Comparison of ENCODE assay signal across 39 cellular contexts in the genomic region with DNA sequence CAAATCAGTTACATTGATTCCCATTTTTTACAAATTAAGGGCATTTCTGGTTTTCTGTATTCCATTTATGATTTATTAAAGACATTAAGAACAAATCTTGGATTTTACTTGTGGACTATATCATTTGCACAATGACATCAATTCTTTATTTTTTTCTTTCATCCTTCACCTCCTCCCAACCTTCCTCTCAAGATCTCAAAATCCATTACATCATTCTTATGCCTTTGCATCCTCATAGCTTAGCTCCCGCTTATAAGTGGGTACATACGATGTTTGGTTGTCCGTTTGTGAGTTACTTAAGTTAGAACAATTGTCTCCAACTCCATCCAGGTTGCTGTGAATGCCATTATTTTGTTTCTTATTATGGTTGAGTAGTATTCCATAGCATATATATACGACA.
"Had no signal": no experiment of that assay in that cellular context is flagged by ENCODE, and none has a peak within 500 bp of the region (broad histone marks: within the 10 kb centered on the region; RNA-seq: fewer than 3 reads in every experiment).

No MANE protein-coding gene starts in this region.

- DNase-seq: activated effector memory CD4-positive, alpha-beta T cell treated with anti-CD3 and anti-CD28 coated beads, Interleukin-2, amount 50 U/mL, for 16 hours; activated effector memory CD4-positive, alpha-beta T cell treated with Interleukin-2 at 50 U/mL for 16 hours; activated gamma-delta T cell; activated gamma-delta T cell treated with Interleukin-2 at 50 U/mL for 16 hours; activated naive CD4-positive, alpha-beta T cell; activated naive CD4-positive, alpha-beta T cell treated with anti-CD3 and anti-CD28 coated beads for 36 hours; activated naive CD4-positive, alpha-beta T cell treated with anti-CD3 and anti-CD28 coated beads, Interleukin-2, amount 10 ng/mL, durations not matched to agents 7 days and 5 days; activated naive CD4-positive, alpha-beta T cell treated with anti-CD3 and anti-CD28 coated beads, Interleukin-2, amount 50 U/mL, for 16 hours; activated naive CD4-positive, alpha-beta T cell treated with Interleukin-2 at 50 U/mL for 16 hours; activated naive CD8-positive, alpha-beta T cell treated with anti-CD3 and anti-CD28 coated beads for 36 hours; activated naive CD8-positive, alpha-beta T cell treated with anti-CD3 and anti-CD28 coated beads, Interleukin-2, amount 10 ng/mL, durations not matched to agents 7 days and 5 days; activated naive CD8-positive, alpha-beta T cell treated with anti-CD3 and anti-CD28 coated beads, Interleukin-2, amount 50 U/mL, for 24 hours; activated T-cell treated with anti-CD3 and anti-CD28 coated beads, Interleukin-2, amount 50 U/mL, for 24 hours; activated T-cell treated with anti-CD3 and anti-CD28 coated beads, Interleukin-2, amount 50 U/mL, for 4 hours; activated T-cell treated with anti-CD3 and anti-CD28 coated beads, Interleukin-2, amount 50 U/mL, for 48 hours; activated T-cell treated with anti-CD3 and anti-CD28 coated beads, Interleukin-2, amount 50 U/mL, for 72 hours; adrenal gland; amniotic stem cell; amygdala; anterior cingulate cortex; aorta; body of pancreas; brain microvascular endothelial cell; caudate nucleus; central memory CD4-positive, alpha-beta T cell; cerebellar nuclear complex had no signal

- H3K36me3 ChIP-seq: adrenal gland, ascending aorta, brain microvascular endothelial cell, breast epithelium, cardiac muscle cell had no signal

- H3K4me3 ChIP-seq: adrenal gland, ascending aorta, body of pancreas, breast epithelium, cardiac muscle cell had no signal

- H3K27me3 Mint-ChIP-seq: activated naive CD4-positive, alpha-beta T cell treated with anti-CD3 and anti-CD28 coated beads, Interleukin-2, amount 10 ng/mL, durations not matched to agents 7 days and 5 days; activated naive CD4-positive, alpha-beta T cell treated with anti-CD3 and anti-CD28 coated beads, Interleukin-2, amount 50 U/mL, for 24 hours; activated naive CD8-positive, alpha-beta T cell; activated naive CD8-positive, alpha-beta T cell treated with anti-CD3 and anti-CD28 coated beads for 36 hours; activated naive CD8-positive, alpha-beta T cell treated with anti-CD3 and anti-CD28 coated beads, Interleukin-2, amount 10 ng/mL, durations not matched to agents 7 days and 5 days; activated naive CD8-positive, alpha-beta T cell treated with anti-CD3 and anti-CD28 coated beads, Interleukin-2, amount 50 U/mL, for 24 hours; activated T-cell treated with anti-CD3 and anti-CD28 coated beads, Interleukin-2, amount 50 U/mL, for 24 hours; activated T-helper 17 cell treated with anti-CD3 and anti-CD28 coated beads, Interleukin-2, amount 50 U/mL, for 72 hours; brain; central memory CD8-positive, alpha-beta T cell had no signal

- FAIRE-seq: astrocyte, bronchial epithelial cell had no signal

- H3K27ac Mint-ChIP-seq: activated naive CD4-positive, alpha-beta T cell treated with anti-CD3 and anti-CD28 coated beads for 36 hours; activated naive CD4-positive, alpha-beta T cell treated with anti-CD3 and anti-CD28 coated beads, Interleukin-2, amount 10 ng/mL, durations not matched to agents 7 days and 5 days; activated naive CD4-positive, alpha-beta T cell treated with anti-CD3 and anti-CD28 coated beads, Interleukin-2, amount 50 U/mL, for 24 hours; activated naive CD4-positive, alpha-beta T cell treated with anti-CD3 and anti-CD28 coated beads, Interleukin-2, amount 50 U/mL, for 72 hours; activated naive CD8-positive, alpha-beta T cell; activated naive CD8-positive, alpha-beta T cell treated with anti-CD3 and anti-CD28 coated beads for 36 hours; activated naive CD8-positive, alpha-beta T cell treated with anti-CD3 and anti-CD28 coated beads, Interleukin-2, amount 10 ng/mL, durations not matched to agents 7 days and 5 days; activated naive CD8-positive, alpha-beta T cell treated with anti-CD3 and anti-CD28 coated beads, Interleukin-2, amount 50 U/mL, for 24 hours; activated T-cell treated with anti-CD3 and anti-CD28 coated beads, Interleukin-2, amount 50 U/mL, for 24 hours; activated T-cell treated with anti-CD3 and anti-CD28 coated beads, Interleukin-2, amount 50 U/mL, for 72 hours; activated T-helper 1 cell treated with anti-CD3 and anti-CD28 coated beads, Interleukin-12 subunit alpha, Interleukin-12 subunit beta, Interleukin-2, Interleukin-4 antibody, amounts not matched to agents 30 ng/mL and 10 ng/mL and 1 ng/mL, durations not matched to agents 14 hours and 24 hours and 36 hours; activated T-helper 17 cell treated with anti-CD3 and anti-CD28 coated beads, Interleukin-2, amount 50 U/mL, for 72 hours; activated T-helper 2 cell treated with anti-CD3 and anti-CD28 coated beads, Interferon-gamma antibody, Interleukin-2, Interleukin-4, amounts not matched to agents 10 μg/mL and 5 μg/mL and 100 μg/mL, durations not matched to agents 14 hours and 24 hours and 36 hours; brain had no signal

- H3K9me3 ChIP-seq: adrenal gland, ascending aorta, body of pancreas, breast epithelium had no signal

- H3K4me1 ChIP-seq: adrenal gland, ascending aorta, body of pancreas, breast epithelium had no signal

- H3K4me1 Mint-ChIP-seq: activated naive CD4-positive, alpha-beta T cell treated with anti-CD3 and anti-CD28 coated beads, Interleukin-2, amount 10 ng/mL, durations not matched to agents 7 days and 5 days; activated naive CD4-positive, alpha-beta T cell treated with anti-CD3 and anti-CD28 coated beads, Interleukin-2, amount 50 U/mL, for 24 hours; activated naive CD8-positive, alpha-beta T cell treated with anti-CD3 and anti-CD28 coated beads for 36 hours; activated naive CD8-positive, alpha-beta T cell treated with anti-CD3 and anti-CD28 coated beads, Interleukin-2, amount 10 ng/mL, durations not matched to agents 7 days and 5 days; activated naive CD8-positive, alpha-beta T cell treated with anti-CD3 and anti-CD28 coated beads, Interleukin-2, amount 50 U/mL, for 24 hours; activated T-helper 17 cell treated with anti-CD3 and anti-CD28 coated beads, Interleukin-2, amount 50 U/mL, for 72 hours; brain; central memory CD8-positive, alpha-beta T cell had no signal

- H3K9me3 Mint-ChIP-seq: activated naive CD4-positive, alpha-beta T cell treated with anti-CD3 and anti-CD28 coated beads for 36 hours; activated naive CD4-positive, alpha-beta T cell treated with anti-CD3 and anti-CD28 coated beads, Interleukin-2, amount 10 ng/mL, durations not matched to agents 7 days and 5 days; activated naive CD4-positive, alpha-beta T cell treated with anti-CD3 and anti-CD28 coated beads, Interleukin-2, amount 50 U/mL, for 24 hours; activated naive CD8-positive, alpha-beta T cell treated with anti-CD3 and anti-CD28 coated beads for 36 hours; activated naive CD8-positive, alpha-beta T cell treated with anti-CD3 and anti-CD28 coated beads, Interleukin-2, amount 10 ng/mL, durations not matched to agents 7 days and 5 days; activated naive CD8-positive, alpha-beta T cell treated with anti-CD3 and anti-CD28 coated beads, Interleukin-2, amount 50 U/mL, for 24 hours; activated T-cell treated with anti-CD3 and anti-CD28 coated beads, Interleukin-2, amount 50 U/mL, for 72 hours; activated T-helper 1 cell treated with anti-CD3 and anti-CD28 coated beads, Interleukin-12 subunit alpha, Interleukin-12 subunit beta, Interleukin-2, Interleukin-4 antibody, amounts not matched to agents 30 ng/mL and 10 ng/mL and 1 ng/mL, durations not matched to agents 14 hours and 24 hours and 36 hours; activated T-helper 2 cell treated with anti-CD3 and anti-CD28 coated beads, Interferon-gamma antibody, Interleukin-2, Interleukin-4, amounts not matched to agents 10 μg/mL and 5 μg/mL and 100 μg/mL, durations not matched to agents 14 hours and 24 hours and 36 hours; brain had no signal

- H3K4me3 Mint-ChIP-seq: activated naive CD4-positive, alpha-beta T cell treated with anti-CD3 and anti-CD28 coated beads for 36 hours; activated naive CD4-positive, alpha-beta T cell treated with anti-CD3 and anti-CD28 coated beads, Interleukin-2, amount 10 ng/mL, durations not matched to agents 7 days and 5 days; activated naive CD4-positive, alpha-beta T cell treated with anti-CD3 and anti-CD28 coated beads, Interleukin-2, amount 50 U/mL, for 24 hours; activated naive CD8-positive, alpha-beta T cell; activated naive CD8-positive, alpha-beta T cell treated with anti-CD3 and anti-CD28 coated beads for 36 hours; activated naive CD8-positive, alpha-beta T cell treated with anti-CD3 and anti-CD28 coated beads, Interleukin-2, amount 10 ng/mL, durations not matched to agents 7 days and 5 days; activated naive CD8-positive, alpha-beta T cell treated with anti-CD3 and anti-CD28 coated beads, Interleukin-2, amount 50 U/mL, for 24 hours; activated T-cell treated with anti-CD3 and anti-CD28 coated beads, Interleukin-2, amount 50 U/mL, for 24 hours; activated T-cell treated with anti-CD3 and anti-CD28 coated beads, Interleukin-2, amount 50 U/mL, for 4 hours; activated T-cell treated with anti-CD3 and anti-CD28 coated beads, Interleukin-2, amount 50 U/mL, for 72 hours; activated T-helper 1 cell treated with anti-CD3 and anti-CD28 coated beads, Interleukin-12 subunit alpha, Interleukin-12 subunit beta, Interleukin-2, Interleukin-4 antibody, amounts not matched to agents 30 ng/mL and 10 ng/mL and 1 ng/mL, durations not matched to agents 14 hours and 24 hours and 36 hours; activated T-helper 17 cell treated with anti-CD3 and anti-CD28 coated beads, Interleukin-2, amount 50 U/mL, for 72 hours; brain; central memory CD8-positive, alpha-beta T cell had no signal

- H3K27ac ChIP-seq: adrenal gland, ascending aorta, body of pancreas, brain microvascular endothelial cell, breast epithelium, cardiac muscle cell had no signal

- ATAC-seq: activated naive CD4-positive, alpha-beta T cell treated with anti-CD3 and anti-CD28 coated beads, Interleukin-2, amount 50 U/mL, for 72 hours; activated naive CD8-positive, alpha-beta T cell treated with anti-CD3 and anti-CD28 coated beads, Interleukin-2, amount 50 U/mL, for 24 hours; activated T-cell treated with anti-CD3 and anti-CD28 coated beads, Interleukin-2, amount 50 U/mL, for 4 hours; activated T-cell treated with anti-CD3 and anti-CD28 coated beads, Interleukin-2, amount 50 U/mL, for 72 hours; activated T-helper 17 cell treated with anti-CD3 and anti-CD28 coated beads, Interleukin-2, amount 50 U/mL, for 72 hours; body of pancreas had no signal

- H3K27me3 ChIP-seq: adrenal gland, ascending aorta, body of pancreas, brain microvascular endothelial cell, breast epithelium, cardiac muscle cell had no signal

- H3K36me3 Mint-ChIP-seq: activated naive CD4-positive, alpha-beta T cell treated with anti-CD3 and anti-CD28 coated beads, Interleukin-2, amount 10 ng/mL, durations not matched to agents 7 days and 5 days; activated naive CD4-positive, alpha-beta T cell treated with anti-CD3 and anti-CD28 coated beads, Interleukin-2, amount 50 U/mL, for 24 hours; activated naive CD4-positive, alpha-beta T cell treated with anti-CD3 and anti-CD28 coated beads, Interleukin-2, amount 50 U/mL, for 72 hours; activated naive CD8-positive, alpha-beta T cell; activated naive CD8-positive, alpha-beta T cell treated with anti-CD3 and anti-CD28 coated beads for 36 hours; activated naive CD8-positive, alpha-beta T cell treated with anti-CD3 and anti-CD28 coated beads, Interleukin-2, amount 10 ng/mL, durations not matched to agents 7 days and 5 days; brain had no signal
